Comparison of ENCODE assay signal across 2 cellular contexts in the genomic region with DNA sequence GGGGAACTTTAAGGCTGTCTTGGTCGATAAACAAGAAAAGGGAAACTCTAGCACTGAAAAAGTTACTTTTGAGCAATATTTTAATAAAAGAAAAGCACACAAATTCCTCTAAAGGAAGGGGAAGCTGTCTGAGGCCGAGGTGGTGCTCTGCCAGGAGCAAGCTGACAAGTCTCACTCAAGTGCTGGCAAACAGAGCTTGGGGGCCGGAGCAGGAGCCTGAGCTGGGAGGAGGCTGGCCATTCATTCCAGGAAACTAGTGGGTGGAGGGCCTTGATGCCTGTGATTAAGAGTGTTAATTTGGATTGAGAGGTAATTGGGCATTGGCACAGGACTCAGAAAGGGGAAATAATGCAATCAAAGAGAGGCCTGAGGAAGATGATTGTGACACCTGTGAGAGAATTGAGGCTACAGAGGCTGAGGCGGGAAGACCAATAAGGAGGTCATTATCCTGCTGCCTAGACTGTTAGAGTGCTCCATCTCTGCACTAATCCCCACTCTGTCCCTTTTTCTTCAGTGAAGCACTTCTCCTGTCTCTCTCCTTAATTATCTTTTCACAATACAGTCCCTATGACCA.
TF ChIP-seq lines count a peak whose summit lies in the region.

No MANE protein-coding gene starts in this region.

TF ChIP-seq in endothelial cell of umbilical vein, 7 proteins besides CTCF, POLR2A, EP300 and RAD21 (continued from another document):
- no peak for TF ChIP-seq POLR2AphosphoS5 (IDR thresholded peaks at IDR 0.05; ENCODE audit: insufficient read depth, low read depth, low read length)
- TF ChIP-seq, protein P1, sequence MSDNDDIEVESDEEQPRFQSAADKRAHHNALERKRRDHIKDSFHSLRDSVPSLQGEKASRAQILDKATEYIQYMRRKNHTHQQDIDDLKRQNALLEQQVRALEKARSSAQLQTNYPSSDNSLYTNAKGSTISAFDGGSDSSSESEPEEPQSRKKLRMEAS (IDR thresholded peaks at IDR 0.05; ENCODE audit: insufficient read depth, insufficient read length) = no peak
- TF ChIP-seq GATA2 (IDR thresholded peaks at IDR 0.05; ENCODE audit: insufficient read depth, insufficient read length, low read depth, low read length) = no peak
- no peak for TF ChIP-seq EZH2 (IDR thresholded peaks at IDR 0.05; ENCODE audit: borderline replicate concordance, low read depth, low read length, severe bottlenecking)
- TF ChIP-seq FOS (IDR thresholded peaks at IDR 0.05; ENCODE audit: borderline replicate concordance, insufficient read depth, low read length) = no peak
- no peak for TF ChIP-seq JUN (IDR thresholded peaks at IDR 0.05; ENCODE audit: borderline replicate concordance, insufficient read depth, insufficient read length, low read depth)

TF ChIP-seq in HepG2, 621 proteins besides CTCF, POLR2A, EP300 and RAD21 (continued from another document):
- TF ChIP-seq ZSCAN20 (CRISPR knock-in tag; IDR thresholded peaks at IDR 0.05; ENCODE audit: borderline replicate concordance) (no peak), ZC3H4 (CRISPR knock-in tag; IDR thresholded peaks at IDR 0.05; ENCODE audit: borderline replicate concordance) (no peak), MTA1 (CRISPR knock-in tag; IDR thresholded peaks at IDR 0.05; ENCODE audit: borderline replicate concordance) (no peak)
TF ChIP-seq in HepG2: peak in this region for 0.
